Comparison of ENCODE assay signal across 10 cellular contexts in the genomic region with DNA sequence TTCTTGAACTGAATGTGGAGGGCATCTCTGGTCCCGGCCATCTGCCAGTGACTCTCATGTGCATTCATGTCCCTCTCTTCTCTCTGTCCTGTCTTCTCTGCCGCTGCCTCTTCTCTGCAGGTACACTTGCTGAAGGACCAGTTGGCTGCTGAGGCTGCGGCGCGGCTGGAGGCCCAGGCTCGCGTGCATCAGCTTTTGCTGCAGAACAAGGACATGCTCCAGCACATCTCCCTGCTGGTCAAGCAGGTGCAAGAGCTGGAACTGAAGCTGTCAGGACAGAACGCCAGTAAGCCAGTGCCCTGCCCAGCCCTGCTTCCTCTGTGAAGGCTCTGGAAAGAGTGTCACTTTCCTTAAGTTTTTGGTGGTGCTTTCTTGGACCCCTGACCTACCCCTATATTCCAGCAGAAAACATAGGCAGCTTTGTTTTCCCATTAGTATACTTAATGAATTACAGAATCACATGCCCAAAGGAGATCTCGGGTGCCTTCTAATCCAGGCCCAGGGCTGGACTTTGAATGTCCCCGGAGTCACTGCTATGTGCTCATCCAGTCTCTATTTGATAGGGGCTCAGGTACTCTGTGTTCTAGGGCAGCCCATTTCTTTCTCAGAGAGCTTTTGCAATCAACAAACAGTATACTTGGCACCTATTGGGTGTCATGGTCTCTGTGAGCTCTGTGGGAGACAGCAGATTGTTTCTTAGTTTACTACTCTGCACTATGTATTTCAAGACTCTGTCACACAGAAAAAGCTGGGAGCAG. TPM values are rescaled to one million over a fixed set of nuclear protein-coding genes. Genes with fewer than 3 reads are reported as not detected.
"Had no signal": no experiment of that assay in that cellular context is flagged by ENCODE, and none has a peak within 500 bp of the region (broad histone marks: within the 10 kb centered on the region; RNA-seq: fewer than 3 reads in every experiment).

No MANE protein-coding gene starts in this region.

- H3K9me3 ChIP-seq: HAP-1 had no signal

- ATAC-seq: HCT116 had no signal

- H3K27ac ChIP-seq: GM23248, HL-60 had no signal

- H3K4me1 ChIP-seq: HAP-1 had no signal

- H3K36me3 ChIP-seq: HAP-1 had no signal

- DNase-seq: GM23248, GOT3, H7, HFFc6, IMR-90 had no signal

- H3K4me3 ChIP-seq: GM23248, HAP-1 had no signal

RNA-seq across cellular contexts. Expression of a gene that starts 11.2 kb away (rescaled TPM):
- total RNA-seq: GM23248, H4, H7, HFFc6, HT1080, IMR-90 had no signal
- polyA plus RNA-seq: GM23248, IMR-90 had no signal

RNA-seq across cellular contexts. Expression of a gene that starts 46.5 kb away (rescaled TPM):
- total RNA-seq: GM23248, H7, HFFc6 had no signal
- polyA plus RNA-seq: GM23248 had no signal
